Comparison of ENCODE assay signal across 17 cellular contexts in genomic region chr14:64695071-64695470, GRCh38.
"Had no signal": no experiment of that assay in that cellular context is flagged by ENCODE, and none has a peak within 500 bp of the region (broad histone marks: within the 10 kb centered on the region; RNA-seq: fewer than 3 reads in every experiment).

No MANE protein-coding gene starts in this region.

- H3K27me3 Mint-ChIP-seq: natural killer cell treated with Interleukin-12 subunit alpha and Interleukin-12 subunit beta and Interleukin-15 and Interleukin-18, amount 100 ng/mL, for 72 hours had no signal

- DNase-seq: activated CD4-positive, alpha-beta T cell treated with anti-CD3 and anti-CD28 coated beads for 4 hours; activated naive CD8-positive, alpha-beta T cell treated with anti-CD3 and anti-CD28 coated beads for 36 hours; anterior cingulate cortex; brain microvascular endothelial cell; cerebellar nuclear complex; dermis blood vessel endothelial cell; mesenchymal stem cell; occipital lobe; stimulated activated CD4-positive, alpha-beta T cell treated with anti-CD3 and anti-CD28 coated beads, Interleukin-12 subunit alpha, Interleukin-12 subunit beta, amount 100 ng/mL, for 4 hours; stimulated activated CD4-positive, alpha-beta T cell treated with anti-CD3 and anti-CD28 coated beads, Interleukin-2, amount 100 ng/mL, for 24 hours had no signal

- H3K27me3 ChIP-seq: brain microvascular endothelial cell, tibial nerve, uterus had no signal

- H3K4me1 ChIP-seq: uterus had no signal

- H3K27ac ChIP-seq: brain microvascular endothelial cell had no signal

- ATAC-seq: natural killer cell treated with Interleukin-12 subunit alpha and Interleukin-12 subunit beta and Interleukin-15 and Interleukin-18, amount 100 ng/mL, for 72 hours; sciatic nerve; SK-N-SH treated with all-trans-retinoic acid at 6 μM for 48 hours; stimulated activated effector memory CD8-positive, alpha-beta T cell treated with anti-CD3 and anti-CD28 coated beads, Interleukin-12 subunit alpha, Interleukin-12 subunit beta, amount 100 ng/mL, for 72 hours had no signal

- H3K36me3 Mint-ChIP-seq: activated naive CD8-positive, alpha-beta T cell treated with anti-CD3 and anti-CD28 coated beads for 36 hours; natural killer cell treated with Interleukin-12 subunit alpha and Interleukin-12 subunit beta and Interleukin-15 and Interleukin-18, amount 100 ng/mL, for 72 hours; stimulated activated effector memory CD8-positive, alpha-beta T cell treated with anti-CD3 and anti-CD28 coated beads, Interleukin-12 subunit alpha, Interleukin-12 subunit beta, amount 100 ng/mL, for 72 hours had no signal

- H3K9me3 ChIP-seq: tibial nerve, uterus had no signal

- H3K4me3 ChIP-seq: tibial nerve, uterus had no signal

- H3K36me3 ChIP-seq: brain microvascular endothelial cell, tibial nerve, uterus had no signal

- H3K9me3 Mint-ChIP-seq: activated naive CD8-positive, alpha-beta T cell treated with anti-CD3 and anti-CD28 coated beads for 36 hours; activated T-helper 1 cell treated with anti-CD3 and anti-CD28 coated beads, Interleukin-12 subunit alpha, Interleukin-12 subunit beta, Interleukin-2, Interleukin-4 antibody, amounts not matched to agents 30 ng/mL and 10 ng/mL and 1 ng/mL, durations not matched to agents 14 hours and 24 hours and 36 hours; natural killer cell treated with Interleukin-12 subunit alpha and Interleukin-12 subunit beta and Interleukin-15 and Interleukin-18, amount 100 ng/mL, for 72 hours; stimulated activated effector memory CD8-positive, alpha-beta T cell treated with anti-CD3 and anti-CD28 coated beads, Interleukin-12 subunit alpha, Interleukin-12 subunit beta, amount 100 ng/mL, for 72 hours had no signal

- H3K27ac Mint-ChIP-seq: activated naive CD8-positive, alpha-beta T cell treated with anti-CD3 and anti-CD28 coated beads for 36 hours; activated T-helper 1 cell treated with anti-CD3 and anti-CD28 coated beads, Interleukin-12 subunit alpha, Interleukin-12 subunit beta, Interleukin-2, Interleukin-4 antibody, amounts not matched to agents 30 ng/mL and 10 ng/mL and 1 ng/mL, durations not matched to agents 14 hours and 24 hours and 36 hours; natural killer cell treated with Interleukin-12 subunit alpha and Interleukin-12 subunit beta and Interleukin-15 and Interleukin-18, amount 100 ng/mL, for 72 hours; stimulated activated effector memory CD8-positive, alpha-beta T cell treated with anti-CD3 and anti-CD28 coated beads, Interleukin-12 subunit alpha, Interleukin-12 subunit beta, amount 100 ng/mL, for 72 hours had no signal

- H3K4me3 Mint-ChIP-seq: activated naive CD8-positive, alpha-beta T cell treated with anti-CD3 and anti-CD28 coated beads for 36 hours; activated T-helper 1 cell treated with anti-CD3 and anti-CD28 coated beads, Interleukin-12 subunit alpha, Interleukin-12 subunit beta, Interleukin-2, Interleukin-4 antibody, amounts not matched to agents 30 ng/mL and 10 ng/mL and 1 ng/mL, durations not matched to agents 14 hours and 24 hours and 36 hours; natural killer cell treated with Interleukin-12 subunit alpha and Interleukin-12 subunit beta and Interleukin-15 and Interleukin-18, amount 100 ng/mL, for 72 hours; stimulated activated effector memory CD8-positive, alpha-beta T cell treated with anti-CD3 and anti-CD28 coated beads, Interleukin-12 subunit alpha, Interleukin-12 subunit beta, amount 100 ng/mL, for 72 hours had no signal
